Comparison of ENCODE assay signal across 30 cellular contexts in the genomic region with DNA sequence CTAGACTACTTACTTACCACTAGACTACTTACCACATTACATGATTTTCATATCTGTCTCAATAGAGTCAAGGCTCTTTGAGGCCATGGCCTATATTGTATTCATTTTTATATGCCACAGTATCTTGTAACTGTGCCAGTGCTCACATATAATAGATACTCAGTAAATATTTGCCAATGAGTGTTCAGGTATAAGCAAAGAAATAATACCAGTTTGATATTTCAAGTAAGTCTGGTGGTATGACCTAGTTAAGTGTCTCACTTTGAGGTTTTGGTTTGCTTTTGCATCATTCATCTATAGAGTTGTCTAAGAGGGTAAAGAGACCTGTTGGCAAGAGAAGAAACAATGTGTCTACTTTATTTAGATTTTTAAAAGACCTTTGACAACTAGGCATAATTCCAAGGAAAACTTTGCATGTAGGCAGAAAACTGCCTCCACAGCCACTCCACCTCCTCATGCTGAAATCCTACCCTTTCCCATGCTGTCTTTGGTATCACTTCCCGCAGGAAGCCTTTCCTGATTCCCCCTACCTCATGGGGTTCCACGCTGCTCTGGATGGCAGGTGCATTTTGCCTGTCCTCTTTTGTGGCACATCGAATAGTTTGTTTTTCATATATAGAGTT.
DNase-seq lines count a peak whose midpoint lies in the region; ATAC-seq, FAIRE-seq and TF ChIP-seq lines count a peak whose summit lies in the region.
"Had no signal": no experiment of that assay in that cellular context is flagged by ENCODE, and none has a peak within 500 bp of the region (broad histone marks: within the 10 kb centered on the region; RNA-seq: fewer than 3 reads in every experiment).

No MANE protein-coding gene starts in this region.

- no peak overlapping the region for H3K4me2 ChIP-seq in endothelial cell of umbilical vein (ENCODE audit: insufficient read depth, low read length)
- H3K4me2 ChIP-seq: BLaER1 treated with 17β-estradiol and CSF1 and Interleukin-3, amounts not matched to agents 10 nM and 100 nM had no signal

- H3K9me3 Mint-ChIP-seq in activated CD8-positive, alpha-beta T cell treated with anti-CD3 and anti-CD28 coated beads for 36 hours, result no peaks in the 10 kb centered on the region
- H3K9me3 Mint-ChIP-seq: activated naive CD4-positive, alpha-beta T cell treated with anti-CD3 and anti-CD28 coated beads for 36 hours; activated T-helper 1 cell treated with anti-CD3 and anti-CD28 coated beads, Interleukin-12 subunit alpha, Interleukin-12 subunit beta, Interleukin-2, Interleukin-4 antibody, amounts not matched to agents 30 ng/mL and 10 ng/mL and 1 ng/mL, durations not matched to agents 14 hours and 24 hours and 36 hours; nephron had no signal

- no peaks in the 10 kb centered on the region for H3K4me1 ChIP-seq in endothelial cell of umbilical vein (ENCODE audit: control insufficient read depth, extremely low read depth, insufficient read depth, low read length)
- H3K4me1 ChIP-seq: gastrocnemius medialis, suprapubic skin, upper lobe of right lung had no signal

- dilution Hi-C loops in endothelial cell of umbilical vein (cut with MboI; ENCODE audit: extremely low pct_ligation_motif_present, low sequenced_read_pairs), result no loop called here

- H3K27me3 ChIP-seq in endothelial cell of umbilical vein (ENCODE audit: control insufficient read depth in 2 of 2, insufficient read depth in 2 of 2, low read length in 2 of 2), result no peaks in the 10 kb centered on the region
- H3K27me3 ChIP-seq: brain microvascular endothelial cell, gastrocnemius medialis, suprapubic skin, upper lobe of right lung had no signal

- peak; percentile 76 for DNase-seq in DMS53 (lab: John Stamatoyannopoulos, UW)
- peak; percentile 66 for DNase-seq in NCI-H345 (lab: John Stamatoyannopoulos, UW)
- DNase-seq in endothelial cell of umbilical vein (ENCODE audit: low read depth, low spot score), result peak; percentile 53
- DNase-seq in C1 segment of cervical spinal cord (lab: John Stamatoyannopoulos, UW), result no peak
- no peak for DNase-seq in activated CD8-positive, alpha-beta T cell treated with anti-CD3 and anti-CD28 coated beads for 36 hours
- no peak for DNase-seq in activated naive CD4-positive, alpha-beta T cell treated with Interleukin-2 at 50 U/mL for 16 hours
- DNase-seq in G401 (ENCODE audit: low spot score), result no peak
- DNase-seq: activated CD4-positive, alpha-beta T cell treated with anti-CD3 and anti-CD28 coated beads, Interleukin-2, amount 50 U/mL, for 48 hours; activated CD8-positive, alpha-beta memory T cell treated with anti-CD3 and anti-CD28 coated beads, Interleukin-2, amount 50 U/mL, for 4 hours; activated naive CD4-positive, alpha-beta T cell treated with anti-CD3 and anti-CD28 coated beads for 36 hours; brain microvascular endothelial cell; gastrocnemius medialis; GOT3; Karpas-422; kidney glomerular epithelial cell; mammary epithelial cell; MV-4-11; NCI-H187; NCI-H510A treated with DMSO at 0.1 percent for 48 hours; NK-92 treated with Interleukin-12 subunit alpha and Interleukin-12 subunit beta, amount 100 ng/mL, for 24 hours; stimulated activated naive CD4-positive, alpha-beta T cell; T-helper 17 cell; upper lobe of right lung had no signal

- POLR2A ChIA-PET in endothelial cell of umbilical vein (lab: Charles Lee), result no interaction called here
- POLR2A ChIA-PET in activated CD8-positive, alpha-beta T cell treated with anti-CD3 and anti-CD28 coated beads for 36 hours (lab: Charles Lee), result no interaction called here

- no peaks in the 10 kb centered on the region for H4K20me1 ChIP-seq in endothelial cell of umbilical vein (replicated peaks; ENCODE audit: control insufficient read depth, extremely low read depth, insufficient read depth, low read length)

- intact Hi-C loops in endothelial cell of umbilical vein (cut with micrococcal nuclease), result no loop called here
- intact Hi-C loops in activated CD8-positive, alpha-beta T cell treated with anti-CD3 and anti-CD28 coated beads for 36 hours (cut with micrococcal nuclease), result no loop called here

- no peak overlapping the region for H3K4me3 ChIP-seq in endothelial cell of umbilical vein (replicated peaks in 1 of 3; ENCODE audit: insufficient read depth in 1 of 3, low read depth in 1 of 3, low read length in 3 of 3)
- H3K4me3 ChIP-seq: BLaER1 treated with 17β-estradiol and CSF1 and Interleukin-3, amounts not matched to agents 10 nM and 100 nM; gastrocnemius medialis; suprapubic skin; upper lobe of right lung had no signal

- CTCF ChIA-PET in endothelial cell of umbilical vein (lab: Charles Lee), result no interaction called here
- CTCF ChIA-PET in activated CD8-positive, alpha-beta T cell treated with anti-CD3 and anti-CD28 coated beads for 36 hours (lab: Charles Lee), result no interaction called here

- no TSS peak for BruUV-seq in endothelial cell of umbilical vein (replicated peaks; lab: Mats Ljungman, UMichigan)

- no peaks in the 10 kb centered on the region for H3K9me3 ChIP-seq in endothelial cell of umbilical vein (replicated peaks; ENCODE audit: control insufficient read depth, insufficient read depth, low read length)
- H3K9me3 ChIP-seq: BLaER1 treated with 17β-estradiol and CSF1 and Interleukin-3, amounts not matched to agents 10 nM and 100 nM; gastrocnemius medialis; suprapubic skin; upper lobe of right lung had no signal

- no peak overlapping the region for H3K9ac ChIP-seq in endothelial cell of umbilical vein (replicated peaks; ENCODE audit: extremely low read depth, insufficient read depth, low read length)
- H3K9ac ChIP-seq: BLaER1 treated with 17β-estradiol and CSF1 and Interleukin-3, amounts not matched to agents 10 nM and 100 nM had no signal

- H3K79me2 ChIP-seq in endothelial cell of umbilical vein (ENCODE audit: control insufficient read depth, insufficient read depth, low read length), result no peaks in the 10 kb centered on the region

- no peak for TF ChIP-seq CTCF in C4-2B (conservative IDR thresholded peaks at IDR 0.05)
- TF ChIP-seq CTCF in endothelial cell of umbilical vein (IDR thresholded peaks at IDR 0.05; ENCODE audit: extremely low read depth in 1 of 2, insufficient read depth in 1 of 2, low read depth in 1 of 2, low read length in 2 of 2), result no peak
- no peak for TF ChIP-seq CTCF in activated CD8-positive, alpha-beta T cell treated with anti-CD3 and anti-CD28 coated beads for 36 hours (IDR thresholded peaks at IDR 0.05)

- H2AFZ ChIP-seq in endothelial cell of umbilical vein (ENCODE audit: low read depth, low read length), result no peak overlapping the region

- no peak for FAIRE-seq in endothelial cell of umbilical vein (lab: Jason Lieb, UNC)
- FAIRE-seq: GM19239 had no signal

- no peak for ATAC-seq in activated CD8-positive, alpha-beta T cell treated with anti-CD3 and anti-CD28 coated beads for 36 hours
- ATAC-seq: activated CD4-positive, CD25-positive, alpha-beta regulatory T cell treated with anti-CD3 and anti-CD28 coated beads, Interleukin-2, amount 50 U/mL, for 24 hours; gastrocnemius medialis; T-helper 17 cell; upper lobe of right lung had no signal

- H3K36me3 Mint-ChIP-seq in activated CD8-positive, alpha-beta T cell treated with anti-CD3 and anti-CD28 coated beads for 36 hours (ENCODE audit: low read depth), result no peaks in the 10 kb centered on the region

- no peak overlapping the region for H3K4me3 Mint-ChIP-seq in activated CD8-positive, alpha-beta T cell treated with anti-CD3 and anti-CD28 coated beads for 36 hours
- H3K4me3 Mint-ChIP-seq: activated naive CD4-positive, alpha-beta T cell treated with anti-CD3 and anti-CD28 coated beads for 36 hours; activated T-helper 1 cell treated with anti-CD3 and anti-CD28 coated beads, Interleukin-12 subunit alpha, Interleukin-12 subunit beta, Interleukin-2, Interleukin-4 antibody, amounts not matched to agents 30 ng/mL and 10 ng/mL and 1 ng/mL, durations not matched to agents 14 hours and 24 hours and 36 hours; nephron; T-helper 17 cell had no signal

- no peaks in the 10 kb centered on the region for H3K9me1 ChIP-seq in endothelial cell of umbilical vein (replicated peaks; ENCODE audit: control insufficient read depth, extremely low read depth, insufficient read depth, low read length)

- no peaks in the 10 kb centered on the region for H3K36me3 ChIP-seq in endothelial cell of umbilical vein (ENCODE audit: control insufficient read depth in 2 of 2, extremely low read depth in 1 of 2, insufficient read depth in 2 of 2, low read length in 2 of 2)
- H3K36me3 ChIP-seq: BLaER1 treated with 17β-estradiol and CSF1 and Interleukin-3, amounts not matched to agents 10 nM and 100 nM; brain microvascular endothelial cell; gastrocnemius medialis; suprapubic skin; upper lobe of right lung had no signal

- H3K4me1 Mint-ChIP-seq in activated CD8-positive, alpha-beta T cell treated with anti-CD3 and anti-CD28 coated beads for 36 hours (ENCODE audit: low read depth), result peaks cover 3% of the 10 kb centered on the region
- H3K4me1 Mint-ChIP-seq: T-helper 17 cell had no signal

- no peak overlapping the region for H3K27ac Mint-ChIP-seq in activated CD8-positive, alpha-beta T cell treated with anti-CD3 and anti-CD28 coated beads for 36 hours
- H3K27ac Mint-ChIP-seq: activated naive CD4-positive, alpha-beta T cell treated with anti-CD3 and anti-CD28 coated beads for 36 hours; activated T-helper 1 cell treated with anti-CD3 and anti-CD28 coated beads, Interleukin-12 subunit alpha, Interleukin-12 subunit beta, Interleukin-2, Interleukin-4 antibody, amounts not matched to agents 30 ng/mL and 10 ng/mL and 1 ng/mL, durations not matched to agents 14 hours and 24 hours and 36 hours; nephron; T-helper 17 cell had no signal

- H3K27me3 Mint-ChIP-seq in activated CD8-positive, alpha-beta T cell treated with anti-CD3 and anti-CD28 coated beads for 36 hours, result no peaks in the 10 kb centered on the region
- H3K27me3 Mint-ChIP-seq: T-helper 17 cell had no signal

- in situ Hi-C loops in G401 (cut with HindIII; ENCODE audit: low sequenced_read_pairs), result no loop called here

- TF ChIP-seq POLR2A in endothelial cell of umbilical vein (IDR thresholded peaks at IDR 0.05; ENCODE audit: low read depth, low read length), result no peak

- H3K27ac ChIP-seq in C4-2B (peak overlapping the region; percentile 63; the same call in 1 of the 2 replicates), endothelial cell of umbilical vein (ENCODE audit: insufficient read depth, low read depth, low read length) (no peak overlapping the region)
- H3K27ac ChIP-seq: BLaER1 treated with 17β-estradiol and CSF1 and Interleukin-3, amounts not matched to agents 10 nM and 100 nM; brain microvascular endothelial cell; gastrocnemius medialis; suprapubic skin; upper lobe of right lung had no signal

TF ChIP-seq in endothelial cell of umbilical vein, 7 proteins besides CTCF, POLR2A, EP300 and RAD21 (continues in another document):
- TF ChIP-seq EZH2 (IDR thresholded peaks at IDR 0.05; ENCODE audit: borderline replicate concordance, low read depth, low read length, severe bottlenecking) (no peak), FOS (IDR thresholded peaks at IDR 0.05; ENCODE audit: borderline replicate concordance, insufficient read depth, low read length) (no peak), JUN (IDR thresholded peaks at IDR 0.05; ENCODE audit: borderline replicate concordance, insufficient read depth, insufficient read length, low read depth) (no peak), GATA2 (IDR thresholded peaks at IDR 0.05; ENCODE audit: insufficient read depth, insufficient read length, low read depth, low read length) (no peak), MYC (IDR thresholded peaks at IDR 0.05; ENCODE audit: low read depth, low read length) (no peak), POLR2AphosphoS5 (IDR thresholded peaks at IDR 0.05; ENCODE audit: insufficient read depth, low read depth, low read length) (no peak)

Comparison
In these comparisons a context has a peak if more than half of its experiments do, and no peak if none do; other contexts are left out.
1. DNase-seq: peak in DMS53 (single experiment), NCI-H345 (single experiment) and endothelial cell of umbilical vein (single experiment); none in C1 segment of cervical spinal cord (0 of 14), activated CD8-positive, alpha-beta T cell treated with anti-CD3 and anti-CD28 coated beads for 36 hours (single experiment), activated naive CD4-positive, alpha-beta T cell treated with Interleukin-2 at 50 U/mL for 16 hours (single experiment) and G401 (single experiment).